ENCODE assay signal across 3 cellular contexts in genomic region chr22:25511725-25512124, GRCh38.
TF ChIP-seq lines count a peak whose summit lies in the region.

No MANE protein-coding gene starts in this region.

TF ChIP-seq in HepG2, 621 proteins besides CTCF, POLR2A, EP300 and RAD21:
- TF ChIP-seq ATF7 (IDR thresholded peaks at IDR 0.05) (peak; percentile 91), ATF7 (CRISPR knock-in tag; IDR thresholded peaks at IDR 0.05) (no peak), ARID3A (IDR thresholded peaks at IDR 0.05; ENCODE audit: low read depth, low read length) (no peak), CENPBD1 (CRISPR knock-in tag; IDR thresholded peaks at IDR 0.05; ENCODE audit: borderline replicate concordance, low read depth) (no peak), ETV5 (CRISPR knock-in tag; IDR thresholded peaks at IDR 0.05; ENCODE audit: borderline replicate concordance) (no peak), TCF12 (IDR thresholded peaks at IDR 0.05) (no peak), TCF12 (CRISPR knock-in tag; IDR thresholded peaks at IDR 0.05) (no peak), GTF2F1 (IDR thresholded peaks at IDR 0.05; ENCODE audit: low read length) (no peak), CREB1 (IDR thresholded peaks at IDR 0.05) (peak; percentile 60), CREB1 (CRISPR knock-in tag; IDR thresholded peaks at IDR 0.05) (no peak), HINFP (CRISPR knock-in tag; IDR thresholded peaks at IDR 0.05; ENCODE audit: low read depth) (no peak)

TF ChIP-seq in K562, 482 proteins besides CTCF, POLR2A, EP300 and RAD21:
- TF ChIP-seq RNF2 (IDR thresholded peaks at IDR 0.05): no peak
- peak; percentile 36; the same call in 1 of the 2 replicates for TF ChIP-seq ATF3 (IDR thresholded peaks at IDR 0.05)
- TF ChIP-seq ATF3 (CRISPR knock-in tag; conservative IDR thresholded peaks at IDR 0.05): no peak

TF ChIP-seq in HEK293T, 16 proteins besides CTCF, POLR2A, EP300 and RAD21:
- TF ChIP-seq LEF1 (IDR thresholded peaks at IDR 0.05; ENCODE audit: borderline replicate concordance) (no peak), FOXM1 (IDR thresholded peaks at IDR 0.05; ENCODE audit: borderline replicate concordance) (no peak), FOXA1 (IDR thresholded peaks at IDR 0.05) (no peak)
